In the genomic region with DNA sequence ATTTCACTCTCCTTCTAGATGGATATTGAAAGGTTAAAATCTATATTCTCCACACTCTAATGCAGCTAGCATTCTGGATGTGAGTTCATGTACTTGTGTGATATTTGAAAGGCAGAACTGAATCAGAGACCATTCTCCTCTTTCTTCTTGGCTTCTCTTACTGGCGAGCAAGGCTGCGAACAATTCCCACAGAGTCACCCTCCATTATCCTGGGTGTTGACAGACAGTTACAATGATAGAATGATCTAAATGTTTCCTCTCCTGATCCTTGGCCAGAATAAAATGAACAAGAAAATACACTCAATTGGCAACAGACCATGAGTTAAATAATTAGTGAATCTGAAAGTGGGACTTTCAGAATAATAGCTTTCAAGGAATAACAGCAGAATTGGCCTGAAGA, we compare ENCODE assay signal across 2 cellular contexts.
TF ChIP-seq lines count a peak whose summit lies in the region.

No MANE protein-coding gene starts in this region.

TF ChIP-seq in SK-N-SH, 30 proteins besides CTCF, POLR2A, EP300 and RAD21 (continued from another document):
- TF ChIP-seq, protein P1, sequence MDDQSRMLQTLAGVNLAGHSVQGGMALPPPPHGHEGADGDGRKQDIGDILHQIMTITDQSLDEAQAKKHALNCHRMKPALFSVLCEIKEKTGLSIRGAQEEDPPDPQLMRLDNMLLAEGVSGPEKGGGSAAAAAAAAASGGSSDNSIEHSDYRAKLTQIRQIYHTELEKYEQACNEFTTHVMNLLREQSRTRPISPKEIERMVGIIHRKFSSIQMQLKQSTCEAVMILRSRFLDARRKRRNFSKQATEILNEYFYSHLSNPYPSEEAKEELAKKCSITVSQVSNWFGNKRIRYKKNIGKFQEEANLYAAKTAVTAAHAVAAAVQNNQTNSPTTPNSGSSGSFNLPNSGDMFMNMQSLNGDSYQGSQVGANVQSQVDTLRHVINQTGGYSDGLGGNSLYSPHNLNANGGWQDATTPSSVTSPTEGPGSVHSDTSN (IDR thresholded peaks at IDR 0.05), result no peak
- TF ChIP-seq RCOR1 (IDR thresholded peaks at IDR 0.05; ENCODE audit: low read length), result no peak
- TF ChIP-seq, protein P2, sequence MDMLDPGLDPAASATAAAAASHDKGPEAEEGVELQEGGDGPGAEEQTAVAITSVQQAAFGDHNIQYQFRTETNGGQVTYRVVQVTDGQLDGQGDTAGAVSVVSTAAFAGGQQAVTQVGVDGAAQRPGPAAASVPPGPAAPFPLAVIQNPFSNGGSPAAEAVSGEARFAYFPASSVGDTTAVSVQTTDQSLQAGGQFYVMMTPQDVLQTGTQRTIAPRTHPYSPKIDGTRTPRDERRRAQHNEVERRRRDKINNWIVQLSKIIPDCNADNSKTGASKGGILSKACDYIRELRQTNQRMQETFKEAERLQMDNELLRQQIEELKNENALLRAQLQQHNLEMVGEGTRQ (IDR thresholded peaks at IDR 0.05; ENCODE audit: borderline replicate concordance, low read depth, low read length), result no peak
- TF ChIP-seq, protein P3, sequence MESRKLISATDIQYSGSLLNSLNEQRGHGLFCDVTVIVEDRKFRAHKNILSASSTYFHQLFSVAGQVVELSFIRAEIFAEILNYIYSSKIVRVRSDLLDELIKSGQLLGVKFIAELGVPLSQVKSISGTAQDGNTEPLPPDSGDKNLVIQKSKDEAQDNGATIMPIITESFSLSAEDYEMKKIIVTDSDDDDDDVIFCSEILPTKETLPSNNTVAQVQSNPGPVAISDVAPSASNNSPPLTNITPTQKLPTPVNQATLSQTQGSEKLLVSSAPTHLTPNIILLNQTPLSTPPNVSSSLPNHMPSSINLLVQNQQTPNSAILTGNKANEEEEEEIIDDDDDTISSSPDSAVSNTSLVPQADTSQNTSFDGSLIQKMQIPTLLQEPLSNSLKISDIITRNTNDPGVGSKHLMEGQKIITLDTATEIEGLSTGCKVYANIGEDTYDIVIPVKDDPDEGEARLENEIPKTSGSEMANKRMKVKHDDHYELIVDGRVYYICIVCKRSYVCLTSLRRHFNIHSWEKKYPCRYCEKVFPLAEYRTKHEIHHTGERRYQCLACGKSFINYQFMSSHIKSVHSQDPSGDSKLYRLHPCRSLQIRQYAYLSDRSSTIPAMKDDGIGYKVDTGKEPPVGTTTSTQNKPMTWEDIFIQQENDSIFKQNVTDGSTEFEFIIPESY (IDR thresholded peaks at IDR 0.05; ENCODE audit: borderline replicate concordance, low read depth), result no peak
TF ChIP-seq in SK-N-SH: peak in this region for 0.

TF ChIP-seq in SK-N-SH treated with all-trans-retinoic acid at 6 μM for 48 hours, 23 proteins besides CTCF, POLR2A, EP300 and RAD21 (continued from another document):
- no peak for TF ChIP-seq ZFP3 (CRISPR knock-in tag; IDR thresholded peaks at IDR 0.05)
